ENCODE assay signal across 8 cellular contexts in genomic region chr19:2962018-2962670, GRCh38. TPM values are rescaled to one million over a fixed set of nuclear protein-coding genes. Genes with fewer than 3 reads are reported as not detected.
DNase-seq lines count a peak whose midpoint lies in the region; TF ChIP-seq lines count a peak whose summit lies in the region.

No MANE protein-coding gene starts in this region.

- H3K36me3 ChIP-seq in WERI-Rb-1: no peaks in the 10 kb centered on the region
- H3K36me3 ChIP-seq in effector memory CD4-positive, alpha-beta T cell (ENCODE audit: control insufficient read depth, insufficient read depth, low read length): no peaks in the 10 kb centered on the region
- H3K36me3 ChIP-seq in tibial artery: no peaks in the 10 kb centered on the region

- intact Hi-C loops in tibial artery (cut with DNase I; ENCODE audit: low total_unique reads): loop anchor here (5.0 kb wide), 1 partner anchor 340 kb away; no protein-coding TSS in a partner anchor

- H3K27me3 ChIP-seq in WERI-Rb-1 (ENCODE audit: insufficient read depth, low read depth, severe bottlenecking) (no peaks in the 10 kb centered on the region), tibial artery (peaks cover 0 to 19% of the 10 kb centered on the region in 2 donors)
- H3K27me3 ChIP-seq in effector memory CD4-positive, alpha-beta T cell (replicated peaks; ENCODE audit: control insufficient read depth, insufficient read depth, low read length, poor library complexity, severe bottlenecking): no peaks in the 10 kb centered on the region

- H3K9me3 ChIP-seq in WERI-Rb-1 (ENCODE audit: severe bottlenecking) (no peaks in the 10 kb centered on the region), tibial artery (no peaks in the 10 kb centered on the region)
- H3K9me3 ChIP-seq in effector memory CD4-positive, alpha-beta T cell (ENCODE audit: control insufficient read depth, low read length): no peaks in the 10 kb centered on the region

- H3K4me3 ChIP-seq in WERI-Rb-1 (ENCODE audit: low read depth, low read length): no peak overlapping the region
- H3K4me3 ChIP-seq in effector memory CD4-positive, alpha-beta T cell (ENCODE audit: insufficient read depth, low read depth, low read length, poor library complexity, severe bottlenecking): no peak overlapping the region
- H3K4me3 ChIP-seq in tibial artery: no peak overlapping the region

- no peak overlapping the region for H3K27ac ChIP-seq in WERI-Rb-1
- no peak overlapping the region for H3K27ac ChIP-seq in effector memory CD4-positive, alpha-beta T cell (ENCODE audit: insufficient read depth, low read length, poor library complexity, severe bottlenecking)
- no peak overlapping the region for H3K27ac ChIP-seq in tibial artery

- H3K4me1 ChIP-seq in effector memory CD4-positive, alpha-beta T cell (ENCODE audit: control insufficient read depth, insufficient read depth, low read length, poor library complexity, severe bottlenecking): no peaks in the 10 kb centered on the region
- no peaks in the 10 kb centered on the region for H3K4me1 ChIP-seq in tibial artery

- peak; percentile 35 for TF ChIP-seq CTCF in GM20000 (IDR thresholded peaks at IDR 0.05; ENCODE audit: extremely low read depth, missing control alignments)
- TF ChIP-seq CTCF in WERI-Rb-1 (IDR thresholded peaks at IDR 0.05; ENCODE audit: low read depth, low read length): peak; percentile 66
- TF ChIP-seq CTCF in tibial artery (IDR thresholded peaks at IDR 0.05): peak; percentile 65 to 96

- DNase-seq in Ammon's horn (ENCODE audit: low spot score) (peak; percentile 79), GM20000 (ENCODE audit: low spot score) (peak; percentile 56), NCI-H2227 (lab: John Stamatoyannopoulos, UW; ENCODE audit: unreplicated experiment) (peak; percentile 89), WERI-Rb-1 (peak; percentile 56), lung microvascular endothelial cell (ENCODE audit: low read depth in 2 of 2) (peak; percentile 87), tibial artery (peak in 1 of 2 donors; percentile 53), GM19238 (ENCODE audit: insufficient read length, low spot score) (no peak)
- DNase-seq in effector memory CD4-positive, alpha-beta T cell: peak in 2 of 3 donors; percentile 4 to 52

RNA-seq across cellular contexts. Expression of gene TLE6, which starts 15.2 kb away (rescaled TPM):
- 0.99 and 1.1 TPM in 2 replicates for total RNA-seq in lung microvascular endothelial cell

RNA-seq across cellular contexts. Expression of gene ZNF77, which starts 17.4 kb away (rescaled TPM):
- total RNA-seq in lung microvascular endothelial cell: 3.3 and 3.4 TPM in 2 replicates
